Comparison of ENCODE assay signal across 15 cellular contexts in genomic region chr6:44432726-44433125, GRCh38.
"Had no signal": no experiment of that assay in that cellular context is flagged by ENCODE, and none has a peak within 500 bp of the region (broad histone marks: within the 10 kb centered on the region; RNA-seq: fewer than 3 reads in every experiment).

No MANE protein-coding gene starts in this region.

- ATAC-seq: activated CD8-positive, alpha-beta memory T cell treated with anti-CD3 and anti-CD28 coated beads, Interleukin-2, amount 10 ng/mL, durations not matched to agents 7 days and 5 days had no signal

- H3K9me3 ChIP-seq: neutrophil had no signal

- H3K4me3 Mint-ChIP-seq: activated CD8-positive, alpha-beta memory T cell treated with anti-CD3 and anti-CD28 coated beads, Interleukin-2, amount 10 ng/mL, durations not matched to agents 7 days and 5 days; activated T-cell treated with anti-CD3 and anti-CD28 coated beads, Interleukin-2, amount 50 U/mL, for 24 hours; naive B cell had no signal

- H3K4me3 ChIP-seq: coronary artery had no signal

- H3K27ac Mint-ChIP-seq: activated CD8-positive, alpha-beta memory T cell treated with anti-CD3 and anti-CD28 coated beads, Interleukin-2, amount 10 ng/mL, durations not matched to agents 7 days and 5 days; activated T-cell treated with anti-CD3 and anti-CD28 coated beads, Interleukin-2, amount 50 U/mL, for 24 hours had no signal

- H3K9me3 Mint-ChIP-seq: activated T-cell treated with anti-CD3 and anti-CD28 coated beads, Interleukin-2, amount 50 U/mL, for 24 hours; naive B cell had no signal

- DNase-seq: activated CD4-positive, alpha-beta T cell treated with anti-CD3 and anti-CD28 coated beads for 1 hour; activated CD4-positive, alpha-beta T cell treated with anti-CD3 and anti-CD28 coated beads, Interleukin-2, amount 50 U/mL, for 48 hours; activated CD8-positive, alpha-beta memory T cell treated with anti-CD3 and anti-CD28 coated beads, Interleukin-2, amount 10 ng/mL, durations not matched to agents 7 days and 5 days; activated gamma-delta T cell; activated T-cell treated with anti-CD3 and anti-CD28 coated beads, Interleukin-2, amount 50 U/mL, for 24 hours; caudate nucleus; effector CD4-positive, alpha-beta T cell; foreskin melanocyte; islet precursor cell; naive B cell; right cardiac atrium; stimulated activated naive CD4-positive, alpha-beta T cell treated with Interleukin-2 at 50 U/mL for 16 hours; SW 1271 had no signal

- H3K27me3 ChIP-seq: neutrophil had no signal

- H3K27ac ChIP-seq: neutrophil had no signal

- H3K27me3 Mint-ChIP-seq: activated CD8-positive, alpha-beta memory T cell treated with anti-CD3 and anti-CD28 coated beads, Interleukin-2, amount 10 ng/mL, durations not matched to agents 7 days and 5 days; activated T-cell treated with anti-CD3 and anti-CD28 coated beads, Interleukin-2, amount 50 U/mL, for 24 hours; naive B cell had no signal
